Comparison of ENCODE assay signal across 8 cellular contexts in the genomic region with DNA sequence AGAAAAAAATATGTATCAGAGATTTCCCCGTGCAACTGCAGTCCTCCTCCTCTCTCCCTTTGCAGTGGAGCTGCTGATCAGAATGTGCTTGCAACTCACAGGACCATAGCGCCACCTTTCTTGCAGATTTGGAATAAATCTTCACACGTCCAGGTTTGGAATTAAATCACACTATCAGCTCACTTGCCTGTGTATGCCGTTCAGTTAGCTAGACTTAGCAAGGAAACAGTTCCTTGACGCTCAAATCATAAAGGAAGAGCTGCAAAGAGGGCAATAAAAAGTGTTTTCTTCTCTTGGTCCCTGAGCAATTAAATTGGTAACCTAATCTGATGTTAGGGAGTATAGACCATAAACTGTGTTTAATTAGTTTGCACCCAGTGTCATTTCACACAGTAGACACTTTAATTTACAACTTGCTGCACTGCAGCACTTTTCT.
A peak's percentile ranks its signal among the peaks of the same experiment; 100 is the strongest.
DNase-seq lines count a peak whose midpoint lies in the region; ATAC-seq and TF ChIP-seq lines count a peak whose summit lies in the region.

No MANE protein-coding gene starts in this region.

- TF ChIP-seq POLR2A in breast epithelium (IDR thresholded peaks at IDR 0.05): no peak

- H3K9me3 ChIP-seq in breast epithelium: no peaks in the 10 kb centered on the region

- ATAC-seq in GM18861 (IDR thresholded peaks at IDR 0.05; ENCODE audit: unreplicated experiment) (peak; percentile 63), GM21526 (IDR thresholded peaks at IDR 0.05; ENCODE audit: low FRiP score, unreplicated experiment) (no peak)

- H3K27ac ChIP-seq in breast epithelium: no peak overlapping the region

- no peaks in the 10 kb centered on the region for H3K27me3 ChIP-seq in breast epithelium

- H3K4me1 ChIP-seq in breast epithelium: no peaks in the 10 kb centered on the region

- peak in 2 of 3 donors; percentile 50 to 69 for TF ChIP-seq CTCF in breast epithelium (IDR thresholded peaks at IDR 0.05)

- no peak overlapping the region for H3K4me3 ChIP-seq in Jurkat, Clone E6-1 (ENCODE audit: low read length)
- peak overlapping the region in 1 of 3 donors; percentile 37 for H3K4me3 ChIP-seq in breast epithelium

- no peaks in the 10 kb centered on the region for H3K36me3 ChIP-seq in breast epithelium

- DNase-seq in CD1c-positive myeloid dendritic cell (ENCODE audit: extremely low spot score) (peak; percentile 51), NOMO-1 (lab: John Stamatoyannopoulos, UW; ENCODE audit: unreplicated experiment in 2 of 2) (peak; percentile 78 to 87), breast epithelium (ENCODE audit: low spot score in 2 of 2) (no peak), inferior parietal cortex (ENCODE audit: extremely low spot score) (peak; percentile 92)
- DNase-seq in Jurkat, Clone E6-1 (ENCODE audit: low read depth, low spot score): peak; percentile 39
- DNase-seq in stimulated activated CD8-positive, alpha-beta memory T cell treated with anti-CD3 and anti-CD28 coated beads, Interleukin-4, amount 100 ng/mL, for 48 hours: peak; percentile 26

- intact Hi-C loops in breast epithelium (cut with DNase I; ENCODE audit: low total_unique reads): no loop called here

Comparison
In these comparisons a context has a peak if more than half of its experiments do, and no peak if none do; other contexts are left out.
1. DNase-seq: peak in CD1c-positive myeloid dendritic cell (single experiment), Jurkat, Clone E6-1 (single experiment), NOMO-1 (2 of 2), inferior parietal cortex (single experiment) and stimulated activated CD8-positive, alpha-beta memory T cell treated with anti-CD3 and anti-CD28 coated beads, Interleukin-4, amount 100 ng/mL, for 48 hours (single experiment); none in breast epithelium (0 of 2).